In genomic region chr2:42196070-42196402, GRCh38 we compare ENCODE assay signal across 8 cellular contexts. TPM values are rescaled to one million over a fixed set of nuclear protein-coding genes. Genes with fewer than 3 reads are reported as not detected.
DNase-seq lines count a peak whose midpoint lies in the region; ATAC-seq, FAIRE-seq and TF ChIP-seq lines count a peak whose summit lies in the region.

No MANE protein-coding gene starts in this region.

- peak overlapping the region in 5 of 7 donors; percentile 40 to 83 (median 57) for H3K27ac Mint-ChIP-seq in CD4-positive, alpha-beta memory T cell

- no peak overlapping the region for H2BK5ac ChIP-seq in H1 (ENCODE audit: low read depth, low read length)

- H3K4me3 Mint-ChIP-seq in CD4-positive, alpha-beta memory T cell: peak overlapping the region in 3 of 8 donors; percentile 11 to 67 (median 62)

- H3K9ac ChIP-seq in KMS-11 (peak overlapping the region; percentile 16; the same call in 1 of the 2 replicates), H1 (replicated peaks in 1 of 4; ENCODE audit: extremely low read depth in 1 of 4, low read depth in 3 of 4, low read length in 3 of 4) (no peak overlapping the region)

- H3K4me2 ChIP-seq in KMS-11 (peak overlapping the region; percentile 44), H1 (ENCODE audit: insufficient read depth in 1 of 2, low read depth in 2 of 2, low read length in 2 of 2) (no peak overlapping the region)

- peaks cover 99% of the 10 kb centered on the region for H3K79me2 ChIP-seq in KMS-11 (ENCODE audit: insufficient read depth, low read depth)
- peaks cover 8 to 88% of the 10 kb centered on the region in 2 experiments for H3K79me2 ChIP-seq in H1 (ENCODE audit: control insufficient read depth in 1 of 2, insufficient read depth in 2 of 2, low read length in 2 of 2)

- POLR2A ChIA-PET in CD4-positive, alpha-beta memory T cell (lab: Charles Lee; ENCODE audit: partially characterized antibody): interaction anchor here (0.6 to 2.0 kb wide), 10 partner anchors 18 to 355 kb away, joined by 3 to 10 read pairs (median 3); no protein-coding TSS in a partner anchor
- POLR2A ChIA-PET in H1 (lab: Charles Lee; ENCODE audit: partially characterized antibody): no interaction called here

- WGBS in H1 (ENCODE audit: extremely low coverage in 1 of 2, insufficient coverage in 1 of 2, insufficient read length in 1 of 2, insufficient replicate concordance in 2 of 2, low coverage in 1 of 2, low lambda C conversion rate in 2 of 2, missing lambda C conversion rate in 1 of 2), 2 experiments: 91% methylated on average over 2 of the region's 2 CpGs; no CpG with 5 or more reads in 1 of the 2 experiments

- no peak overlapping the region for H4K5ac ChIP-seq in H1 (ENCODE audit: insufficient read length, low read depth, low read length)

- H2BK15ac ChIP-seq in H1 (ENCODE audit: low read length): no peak overlapping the region

- no peak overlapping the region for H3K14ac ChIP-seq in H1 (ENCODE audit: insufficient read length)

- ATAC-seq in GM21360 (IDR thresholded peaks at IDR 0.05; ENCODE audit: unreplicated experiment): no peak

- no peak overlapping the region for H4K91ac ChIP-seq in H1 (replicated peaks; ENCODE audit: insufficient read length, low read length)

- no peak for TF ChIP-seq EP300 in H1 (IDR thresholded peaks at IDR 0.05; ENCODE audit: borderline replicate concordance in 1 of 2, low read depth in 2 of 2, low read length in 2 of 2)

- peaks cover 63 to 94% (median 75%) of the 10 kb centered on the region in 4 donors for H3K4me1 Mint-ChIP-seq in CD4-positive, alpha-beta memory T cell

- no peak overlapping the region for H2BK20ac ChIP-seq in H1 (ENCODE audit: low read length)

- H3K9me3 ChIP-seq in CD4-positive, alpha-beta memory T cell (ENCODE audit: control insufficient read depth in 1 of 2, low read length in 2 of 2): no peaks in the 10 kb centered on the region
- H3K9me3 ChIP-seq in H1 (ENCODE audit: insufficient read depth in 2 of 2, low read depth in 1 of 2, low read length in 1 of 2) (no peaks in the 10 kb centered on the region), neutrophil (no peaks in the 10 kb centered on the region)

- H3K4ac ChIP-seq in H1 (replicated peaks; ENCODE audit: insufficient read length, low read depth, low read length): no peak overlapping the region

- H3K36me3 Mint-ChIP-seq in CD4-positive, alpha-beta memory T cell: peaks cover 10 to 16% of the 10 kb centered on the region in 2 donors

- no peak overlapping the region for H3K23ac ChIP-seq in H1 (ENCODE audit: insufficient read length)

- CTCF ChIA-PET in CD4-positive, alpha-beta memory T cell (lab: Charles Lee; ENCODE audit: partially characterized antibody): interaction anchor here (0.5 to 4.3 kb wide), 36 partner anchors 9 to 332 kb away, joined by 3 to 128 read pairs (median 4); partner anchors contain the start of genes COX7A2L and EML4
- CTCF ChIA-PET in H1 (lab: Charles Lee; ENCODE audit: partially characterized antibody): interaction anchor here (0.6 to 4.4 kb wide), 27 partner anchors 9 to 346 kb away, joined by 3 to 25 read pairs (median 4); no protein-coding TSS in a partner anchor

- H2BK12ac ChIP-seq in H1 (ENCODE audit: low read depth, low read length): no peak overlapping the region

- H3K4me1 ChIP-seq in CD4-positive, alpha-beta memory T cell (ENCODE audit: insufficient read depth, low read length): peaks cover 97% of the 10 kb centered on the region
- peaks cover 80% of the 10 kb centered on the region for H3K4me1 ChIP-seq in KMS-11 (ENCODE audit: low read depth, poor library complexity, severe bottlenecking)
- H3K4me1 ChIP-seq in H1 (replicated peaks in 1 of 4; ENCODE audit: control insufficient read depth in 3 of 4, insufficient read depth in 4 of 4, low read length in 3 of 4): peaks cover 0 to 7% (median 2%) of the 10 kb centered on the region in 4 experiments; a peak in 2 of 7 replicates
- peaks cover 78% of the 10 kb centered on the region in 2 experiments for H3K4me1 ChIP-seq in neutrophil (ENCODE audit: control insufficient read depth in 1 of 2, insufficient read depth in 1 of 2, low read depth in 1 of 2, low read length in 1 of 2)

- H3K27me3 ChIP-seq in CD4-positive, alpha-beta memory T cell (ENCODE audit: insufficient read depth, low read length): no peaks in the 10 kb centered on the region
- H3K27me3 ChIP-seq in KMS-11 (ENCODE audit: insufficient read depth, low read depth): no peaks in the 10 kb centered on the region
- H3K27me3 ChIP-seq in H1 (replicated peaks in 1 of 4; ENCODE audit: control insufficient read depth in 3 of 4, extremely low read depth in 1 of 4, insufficient read depth in 3 of 4, low read length in 3 of 4): no peaks in the 10 kb centered on the region
- H3K27me3 ChIP-seq in neutrophil: no peaks in the 10 kb centered on the region

- no peak overlapping the region for H3K56ac ChIP-seq in H1 (replicated peaks; ENCODE audit: insufficient read length, low read depth, low read length)

- intact Hi-C loops in CD4-positive, alpha-beta memory T cell (cut with micrococcal nuclease): loop anchor here (1.0 to 5.0 kb wide), 8 partner anchors 12 to 355 kb away; no protein-coding TSS in a partner anchor

- no peak overlapping the region for H2BK120ac ChIP-seq in H1 (replicated peaks; ENCODE audit: low read depth, low read length)

- H4K8ac ChIP-seq in H1 (ENCODE audit: extremely low read depth, insufficient read depth, low read length): no peak overlapping the region

- no peak overlapping the region for H2AK5ac ChIP-seq in H1 (ENCODE audit: low read depth, low read length)

- no peak for TF ChIP-seq POLR2A in H1 (IDR thresholded peaks at IDR 0.05; ENCODE audit: control extremely low read depth in 1 of 2, low read depth in 2 of 2, low read length in 2 of 2)

- H3K27me3 Mint-ChIP-seq in CD4-positive, alpha-beta memory T cell: no peaks in the 10 kb centered on the region

- no peak overlapping the region for H3K27ac ChIP-seq in CD4-positive, alpha-beta memory T cell (ENCODE audit: low read depth, low read length)
- H3K27ac ChIP-seq in KMS-11 (peak overlapping the region; percentile 48), H1 (ENCODE audit: low read depth, low read length) (no peak overlapping the region), neutrophil (peak overlapping the region; percentile 66)

- H3K18ac ChIP-seq in H1 (ENCODE audit: extremely low read depth, low read length): no peak overlapping the region

- peaks cover 0 to 3% (median 0%) of the 10 kb centered on the region in 8 donors for H3K9me3 Mint-ChIP-seq in CD4-positive, alpha-beta memory T cell

- no peak for TF ChIP-seq RAD21 in H1 (IDR thresholded peaks at IDR 0.05 in 1 of 2, conservative IDR thresholded peaks at IDR 0.05 in 1 of 2; ENCODE audit: low read depth in 2 of 2, low read length in 2 of 2)

- no peaks in the 10 kb centered on the region for H3K36me3 ChIP-seq in CD4-positive, alpha-beta memory T cell (ENCODE audit: insufficient read depth, low read length)
- H3K36me3 ChIP-seq in KMS-11 (ENCODE audit: insufficient read depth): no peaks in the 10 kb centered on the region
- H3K36me3 ChIP-seq in H1 (ENCODE audit: control insufficient read depth in 2 of 4, insufficient read depth in 4 of 4, low read length in 3 of 4): no peaks in the 10 kb centered on the region
- no peaks in the 10 kb centered on the region for H3K36me3 ChIP-seq in neutrophil

- no peak for DNase-seq in CD4-positive, alpha-beta memory T cell
- DNase-seq in H1 (ENCODE audit: low read depth in 1 of 2, low spot score in 2 of 2) (no peak), AG20443 (ENCODE audit: low spot score) (no peak), NCI-H345 treated with DMSO at 0.1 percent for 48 hours (lab: John Stamatoyannopoulos, UW; ENCODE audit: unreplicated experiment) (no peak)
- DNase-seq in activated CD4-positive, alpha-beta T cell treated with anti-CD3 and anti-CD28 coated beads for 48 hours: no peak

- H3K4me3 ChIP-seq in CD4-positive, alpha-beta memory T cell (ENCODE audit: low read length in 2 of 2): no peak overlapping the region
- H3K4me3 ChIP-seq in KMS-11 (IDR thresholded peaks at IDR 0.05; ENCODE audit: insufficient read depth, low read depth, low read length) (no peak overlapping the region), H1 (ENCODE audit: extremely low read depth in 1 of 4, insufficient read depth in 2 of 4, low read depth in 3 of 4, low read length in 4 of 4) (no peak overlapping the region), neutrophil (ENCODE audit: low read depth in 1 of 2, low read length in 1 of 2) (no peak overlapping the region)

- H3K23me2 ChIP-seq in H1 (ENCODE audit: low read depth, low read length): no peaks in the 10 kb centered on the region

- FAIRE-seq in H1 (lab: Jason Lieb, UNC): no peak

- H2AFZ ChIP-seq in KMS-11 (ENCODE audit: low read depth): no peak overlapping the region
- H2AFZ ChIP-seq in H1 (ENCODE audit: low read length): no peak overlapping the region

- H4K20me1 ChIP-seq in KMS-11 (ENCODE audit: insufficient read depth) (peaks cover 23% of the 10 kb centered on the region; the same call in 1 of the 2 replicates), H1 (replicated peaks in 1 of 2; ENCODE audit: control insufficient read depth in 1 of 2, insufficient read depth in 2 of 2, low read length in 2 of 2) (peaks cover 4 to 7% of the 10 kb centered on the region in 2 experiments)

- TF ChIP-seq CTCF in KMS-11 (conservative IDR thresholded peaks at IDR 0.05; ENCODE audit: low read depth, low read length): no peak
- no peak for TF ChIP-seq CTCF in H1 (IDR thresholded peaks at IDR 0.05; ENCODE audit: control extremely low read depth in 1 of 3, insufficient read depth in 1 of 3, low read depth in 1 of 3, low read length in 3 of 3)
- TF ChIP-seq CTCF in neutrophil (IDR thresholded peaks at IDR 0.05): no peak

- H3K79me1 ChIP-seq in H1 (ENCODE audit: low read depth, low read length): no peaks in the 10 kb centered on the region; the same call in 1 of the 2 replicates

TF ChIP-seq in H1, 55 proteins besides CTCF, POLR2A, EP300 and RAD21:
- TF ChIP-seq GABPA (IDR thresholded peaks at IDR 0.05; ENCODE audit: borderline replicate concordance, insufficient read depth, low read length) (no peak), ASH2L (IDR thresholded peaks at IDR 0.05; ENCODE audit: low read length) (peak; percentile 10)

RNA-seq across cellular contexts. Expression of gene EML4, which starts 26.9 kb away (rescaled TPM):
- total RNA-seq in CD4-positive, alpha-beta memory T cell: 100 to 1,000 TPM; 168 to 172 TPM
- 100 to 1,000 TPM in 1 of 2 donors, 10 to 100 TPM in 1; 52.8 to 113 TPM for polyA plus RNA-seq in CD4-positive, alpha-beta memory T cell
- 99.4 and 104 TPM in 2 replicates for total RNA-seq in H1 (2021; fragmentation: NEBNext Ultra II Directional; extraction: Animal tissue kit (Norgen Biotek cat#: 25700))
- 32.5 and 50.1 TPM in 2 replicates for polyA plus RNA-seq in H1 (2011; rRNA removed)
- polyA plus RNA-seq in H1 (2011; cell fraction: cytosol; rRNA removed): 57.1 TPM
- polyA plus RNA-seq in H1 (2011; cell fraction: nucleus; rRNA removed): 40.2 TPM
- 45.0 to 64.5 TPM (median 52.5 TPM) in 4 replicates for polyA plus RNA-seq in H1 (2012, experiment 1 of 2)
- 3.5 TPM for polyA plus RNA-seq in H1 (2012, experiment 2 of 2)
- 57.5 TPM for polyA plus RNA-seq in H1 (2013, experiment 1 of 2)
- polyA plus RNA-seq in H1 (2013, experiment 2 of 2): 54.2 TPM
- 111 and 154 TPM in 2 replicates for polyA minus RNA-seq in H1 (2011; rRNA and poly(A)+ RNA removed)
- polyA minus RNA-seq in H1 (2011; cell fraction: cytosol; rRNA and poly(A)+ RNA removed): 50.1 TPM
- 101 TPM for polyA minus RNA-seq in H1 (2011; cell fraction: nucleus; rRNA and poly(A)+ RNA removed)

Comparison
In these comparisons a context has a peak if more than half of its experiments do, and no peak if none do; other contexts are left out.
1. H3K27ac ChIP-seq: peak in KMS-11 (single experiment) and neutrophil (single experiment); none in CD4-positive, alpha-beta memory T cell (single experiment) and H1 (single experiment).